ENCODE assay signal across 22 cellular contexts in the genomic region with DNA sequence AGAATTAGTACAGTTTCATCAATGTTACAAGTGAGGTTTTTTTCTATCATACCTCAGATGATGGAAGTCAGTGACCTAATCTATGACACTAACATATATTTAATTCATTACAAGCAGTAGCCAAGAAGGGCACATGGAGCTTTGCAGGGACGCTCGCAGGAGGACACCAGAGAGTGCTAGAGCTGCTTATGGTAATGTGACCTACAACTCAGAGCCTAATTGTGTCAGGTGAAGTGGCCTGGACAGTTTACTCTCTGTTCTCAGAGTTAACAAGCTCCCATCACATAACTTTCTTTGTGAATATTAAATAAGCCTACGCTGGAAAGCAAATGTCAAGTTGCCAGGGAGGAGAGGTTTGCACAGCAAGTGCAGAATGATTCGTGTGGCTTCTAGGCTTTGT.
"Had no signal": no experiment of that assay in that cellular context is flagged by ENCODE, and none has a peak within 500 bp of the region (broad histone marks: within the 10 kb centered on the region; RNA-seq: fewer than 3 reads in every experiment).

No MANE protein-coding gene starts in this region.

- FAIRE-seq: HTR-8/SVneo, RCC 7860 had no signal

- H3K4me3 ChIP-seq: SJCRH30, SK-N-MC had no signal

- H3K9me3 ChIP-seq: SJCRH30 had no signal

- H3K27me3 ChIP-seq: SJCRH30 had no signal

- H3K36me3 ChIP-seq: SJCRH30 had no signal

- H3K27ac ChIP-seq: HL-60, SJCRH30, SK-N-MC had no signal

- DNase-seq: KBM-7, MV-4-11, NCI-H1048, NCI-H1105, NCI-H1417, NCI-H1436 treated with DMSO at 0.1 percent for 48 hours, NCI-H1694, NCI-H187 treated with DMSO at 0.1 percent for 48 hours, NCI-H2029 treated with DMSO at 0.1 percent for 48 hours, NCI-H2171 treated with DMSO at 0.1 percent for 48 hours, NCI-H345, NCI-H446 treated with DMSO at 0.1 percent for 48 hours, NCI-H524 treated with DMSO at 0.1 percent for 48 hours, NCI-H69, NCI-H774, RPMI8226, SHP77 treated with DMSO at 0.1 percent for 48 hours, SJCRH30 had no signal
